19 cellular contexts compared by ENCODE assay signal in the genomic region with DNA sequence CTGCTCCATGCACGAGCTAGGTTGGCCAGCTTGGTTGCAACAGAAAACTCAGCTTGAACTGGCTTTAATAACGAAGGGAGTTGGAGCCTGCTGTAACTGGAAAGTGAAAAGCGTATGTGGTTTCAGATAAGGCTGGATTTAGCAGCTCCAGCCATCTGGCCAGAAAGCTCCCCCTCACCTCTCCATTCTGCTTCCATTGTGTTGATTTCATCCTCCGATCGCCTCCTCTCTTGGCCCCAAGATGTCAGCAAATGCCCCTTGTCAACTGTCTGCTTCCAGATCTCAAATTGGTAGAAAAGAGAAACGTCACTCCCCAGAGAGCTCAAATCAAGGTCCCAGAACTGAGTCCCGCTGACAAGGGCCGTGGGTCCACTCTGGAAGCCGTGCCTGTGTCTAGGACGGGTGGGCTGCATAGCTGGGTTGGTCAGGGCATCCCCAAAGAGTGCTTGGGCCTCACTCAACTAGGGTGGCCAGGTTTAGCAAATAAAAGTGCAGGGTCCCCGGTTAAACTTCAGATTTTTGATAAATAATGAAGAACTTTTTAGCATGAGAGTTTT.
"Had no signal": no experiment of that assay in that cellular context is flagged by ENCODE, and none has a peak within 500 bp of the region (broad histone marks: within the 10 kb centered on the region; RNA-seq: fewer than 3 reads in every experiment).

No MANE protein-coding gene starts in this region.

- H3K27me3 Mint-ChIP-seq: naive thymus-derived CD4-positive, alpha-beta T cell had no signal

- H3K36me3 Mint-ChIP-seq: naive thymus-derived CD4-positive, alpha-beta T cell had no signal

- H3K4me3 Mint-ChIP-seq: effector memory CD8-positive, alpha-beta T cell; naive thymus-derived CD4-positive, alpha-beta T cell had no signal

- H3K27ac Mint-ChIP-seq: effector memory CD8-positive, alpha-beta T cell; naive thymus-derived CD4-positive, alpha-beta T cell had no signal

- H3K27me3 ChIP-seq: gastrocnemius medialis, right atrium auricular region, sigmoid colon, tibial artery, upper lobe of left lung, uterus had no signal

- H3K4me3 ChIP-seq: esophagus muscularis mucosa, gastrocnemius medialis, heart right ventricle, right atrium auricular region, sigmoid colon, skin epidermis, tibial artery, upper lobe of left lung, uterus had no signal

- ATAC-seq: effector memory CD8-positive, alpha-beta T cell; gastrocnemius medialis; left lobe of liver; naive thymus-derived CD4-positive, alpha-beta T cell; stimulated activated naive CD8-positive, alpha-beta T cell treated with anti-CD3 and anti-CD28 coated beads, Interleukin-15, Interleukin-2, amounts not matched to agents 100 U/mL and 50 U/mL, for 24 hours had no signal

- H3K27ac ChIP-seq: epithelial cell of prostate, esophagus muscularis mucosa, gastrocnemius medialis, heart right ventricle, right atrium auricular region, sigmoid colon, tibial artery, upper lobe of left lung, uterus had no signal

- DNase-seq: effector memory CD8-positive, alpha-beta T cell; gastrocnemius medialis; heart right ventricle; hypothalamus; kidney glomerular epithelial cell; mammary epithelial cell; naive thymus-derived CD4-positive, alpha-beta T cell; stimulated activated CD4-positive, alpha-beta T cell treated with anti-CD3 and anti-CD28 coated beads, Interleukin-12 subunit alpha, Interleukin-12 subunit beta, amount 100 ng/mL, for 4 hours; stimulated activated CD4-positive, alpha-beta T cell treated with anti-CD3 and anti-CD28 coated beads, Interleukin-2, amount 100 ng/mL, for 48 hours; stimulated activated naive CD8-positive, alpha-beta T cell treated with anti-CD3 and anti-CD28 coated beads, Interleukin-15, Interleukin-2, amounts not matched to agents 100 U/mL and 50 U/mL, for 24 hours; upper lobe of left lung; uterus had no signal

- H3K4me1 Mint-ChIP-seq: naive thymus-derived CD4-positive, alpha-beta T cell had no signal

- H3K4me1 ChIP-seq: right atrium auricular region, upper lobe of left lung, uterus had no signal

- H3K9me3 Mint-ChIP-seq: effector memory CD8-positive, alpha-beta T cell; naive thymus-derived CD4-positive, alpha-beta T cell had no signal

- H3K9me3 ChIP-seq: esophagus muscularis mucosa, gastrocnemius medialis, heart right ventricle, right atrium auricular region, sigmoid colon, tibial artery, upper lobe of left lung, uterus had no signal

- H3K36me3 ChIP-seq: esophagus muscularis mucosa, gastrocnemius medialis, heart right ventricle, right atrium auricular region, sigmoid colon, tibial artery, upper lobe of left lung, uterus had no signal
